In genomic region chr4:112472318-112472717, GRCh38 we compare ENCODE assay signal across 3 cellular contexts.
TF ChIP-seq lines count a peak whose summit lies in the region.

No MANE protein-coding gene starts in this region.

TF ChIP-seq in HepG2, 621 proteins besides CTCF, POLR2A, EP300 and RAD21:
- TF ChIP-seq HCFC1 (IDR thresholded peaks at IDR 0.05; ENCODE audit: low read depth, low read length) (no peak), RNF219 (CRISPR knock-in tag; IDR thresholded peaks at IDR 0.05) (no peak), TGIF2 (CRISPR knock-in tag; IDR thresholded peaks at IDR 0.05) (no peak), MAFK (conservative IDR thresholded peaks at IDR 0.05 in 1 of 2, IDR thresholded peaks at IDR 0.05 in 1 of 2; ENCODE audit: low read length in 2 of 2) (0 out of 4 replicates have a peak, but pooled peaks of 1 of the 2 experiments have one; percentile 11), ATF7 (IDR thresholded peaks at IDR 0.05) (peak; percentile 60), ATF7 (CRISPR knock-in tag; IDR thresholded peaks at IDR 0.05) (no peak), ZNF83 (CRISPR knock-in tag; IDR thresholded peaks at IDR 0.05; ENCODE audit: borderline replicate concordance) (no peak), CC2D1A (CRISPR knock-in tag; IDR thresholded peaks at IDR 0.05) (no peak), ZGPAT (CRISPR knock-in tag; IDR thresholded peaks at IDR 0.05) (no peak), SOX6 (IDR thresholded peaks at IDR 0.05) (no peak), SOX6 (CRISPR knock-in tag; IDR thresholded peaks at IDR 0.05) (no peak), ZNF512B (CRISPR knock-in tag; IDR thresholded peaks at IDR 0.05; ENCODE audit: borderline replicate concordance) (no peak), GATA4 (IDR thresholded peaks at IDR 0.05; ENCODE audit: borderline replicate concordance, low read depth) (no peak), KLF12 (CRISPR knock-in tag; IDR thresholded peaks at IDR 0.05; ENCODE audit: borderline replicate concordance) (no peak), ZNF331 (CRISPR knock-in tag; IDR thresholded peaks at IDR 0.05) (no peak)

TF ChIP-seq in HEK293, 187 proteins besides CTCF, POLR2A, EP300 and RAD21:
- TF ChIP-seq ZNF660 (tag by site-specific recombination; IDR thresholded peaks at IDR 0.05) = no peak
- no peak for TF ChIP-seq YY2 (tag by site-specific recombination; IDR thresholded peaks at IDR 0.05)
- no peak for TF ChIP-seq ZNF280C (tag by site-specific recombination; IDR thresholded peaks at IDR 0.05)
- no peak for TF ChIP-seq ZNF776 (tag by site-specific recombination; IDR thresholded peaks at IDR 0.05; ENCODE audit: borderline replicate concordance)
- no peak for TF ChIP-seq ZNF248 (tag by site-specific recombination; IDR thresholded peaks at IDR 0.05)
- no peak for TF ChIP-seq ZNF404 (tag by site-specific recombination; IDR thresholded peaks at IDR 0.05)
- peak; percentile 73 for TF ChIP-seq ATF2 (tag by site-specific recombination; IDR thresholded peaks at IDR 0.05; ENCODE audit: low read depth)
- no peak for TF ChIP-seq ZNF600 (tag by site-specific recombination; IDR thresholded peaks at IDR 0.05)

TF ChIP-seq in K562, 482 proteins besides CTCF, POLR2A, EP300 and RAD21:
- TF ChIP-seq ZNF518B (CRISPR knock-in tag; IDR thresholded peaks at IDR 0.05) (no peak), ZNF316 (IDR thresholded peaks at IDR 0.05) (peak; percentile 38; the same call in 1 of the 2 replicates)
